ENCODE assay signal across 23 cellular contexts in the genomic region with DNA sequence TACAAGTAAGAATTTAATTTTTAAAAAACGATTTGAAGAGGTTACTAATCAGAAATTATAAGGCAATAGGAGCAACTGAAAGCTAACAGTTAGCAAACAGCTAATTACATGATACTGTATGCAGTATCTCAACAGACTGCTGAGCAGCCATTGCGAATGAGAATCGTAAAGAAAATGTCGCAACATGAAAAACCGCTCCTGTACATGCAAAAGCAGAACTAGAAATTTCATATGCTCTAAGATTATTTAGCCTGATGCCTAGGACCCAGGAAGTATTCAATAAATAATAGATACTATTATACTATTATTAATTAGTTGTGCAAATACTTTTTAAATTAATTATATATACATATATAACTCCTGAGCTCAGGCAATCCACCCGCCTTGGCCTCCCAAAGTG.
"Had no signal": no experiment of that assay in that cellular context is flagged by ENCODE, and none has a peak within 500 bp of the region (broad histone marks: within the 10 kb centered on the region; RNA-seq: fewer than 3 reads in every experiment).

No MANE protein-coding gene starts in this region.

- H3K27ac Mint-ChIP-seq: activated CD4-positive, alpha-beta T cell treated with anti-CD3 and anti-CD28 coated beads, Interleukin-2, amount 10 ng/mL, durations not matched to agents 7 days and 5 days; activated naive CD4-positive, alpha-beta T cell treated with anti-CD3 and anti-CD28 coated beads, Interleukin-2, amount 50 U/mL, for 24 hours; mesothelial cell of epicardium; natural killer cell treated with Interleukin-12 subunit alpha and Interleukin-12 subunit beta and Interleukin-15 and Interleukin-18, amount 100 ng/mL, for 72 hours; stimulated activated memory B cell treated with anti-CD40 and anti-IgM and Interleukin-4, amounts not matched to agents 10 μg/mL and 1 μg/mL and 100 μg/mL, for 72 hours had no signal

- DNase-seq: activated CD4-positive, alpha-beta T cell treated with anti-CD3 and anti-CD28 coated beads, Interleukin-2, amount 10 ng/mL, durations not matched to agents 7 days and 5 days; activated CD8-positive, alpha-beta memory T cell treated with anti-CD3 and anti-CD28 coated beads, Interleukin-2, amount 50 U/mL, for 4 hours; activated effector memory CD4-positive, alpha-beta T cell treated with Interleukin-2 at 50 U/mL for 16 hours; activated T-cell treated with anti-CD3 and anti-CD28 coated beads, Interleukin-2, amount 50 U/mL, for 48 hours; adrenal gland; erythroblast; heart right ventricle; left lung; spleen; stimulated activated CD4-positive, alpha-beta T cell treated with anti-CD3 and anti-CD28 coated beads, Interleukin-4, amount 100 ng/mL, for 4 hours; T1000 had no signal

- H3K27me3 ChIP-seq: adrenal gland, breast epithelium, gastroesophageal sphincter, left lung, spleen, upper lobe of left lung had no signal

- H3K27me3 Mint-ChIP-seq: activated naive CD4-positive, alpha-beta T cell treated with anti-CD3 and anti-CD28 coated beads, Interleukin-2, amount 50 U/mL, for 24 hours; stimulated activated memory B cell treated with anti-CD40 and anti-IgM and Interleukin-4, amounts not matched to agents 10 μg/mL and 1 μg/mL and 100 μg/mL, for 72 hours had no signal

- H3K9me3 ChIP-seq: adrenal gland, breast epithelium, gastroesophageal sphincter, heart right ventricle, left lung, spleen, thoracic aorta, upper lobe of left lung had no signal

- H3K4me3 Mint-ChIP-seq: activated CD4-positive, alpha-beta T cell treated with anti-CD3 and anti-CD28 coated beads, Interleukin-2, amount 10 ng/mL, durations not matched to agents 7 days and 5 days; activated naive CD4-positive, alpha-beta T cell treated with anti-CD3 and anti-CD28 coated beads, Interleukin-2, amount 50 U/mL, for 24 hours; mesothelial cell of epicardium; natural killer cell treated with Interleukin-12 subunit alpha and Interleukin-12 subunit beta and Interleukin-15 and Interleukin-18, amount 100 ng/mL, for 72 hours; stimulated activated memory B cell treated with anti-CD40 and anti-IgM and Interleukin-4, amounts not matched to agents 10 μg/mL and 1 μg/mL and 100 μg/mL, for 72 hours had no signal

- H3K36me3 ChIP-seq: adrenal gland, breast epithelium, gastroesophageal sphincter, heart right ventricle, left lung, spleen, thoracic aorta, upper lobe of left lung had no signal

- FAIRE-seq: astrocyte, endometrium had no signal

- H3K4me3 ChIP-seq: adrenal gland, breast epithelium, coronary artery, gastroesophageal sphincter, heart right ventricle, left lung, spleen, thoracic aorta, upper lobe of left lung had no signal

- H3K4me1 ChIP-seq: breast epithelium, parathyroid adenoma had no signal

- H3K9me3 Mint-ChIP-seq: activated CD4-positive, alpha-beta T cell treated with anti-CD3 and anti-CD28 coated beads, Interleukin-2, amount 10 ng/mL, durations not matched to agents 7 days and 5 days; activated naive CD4-positive, alpha-beta T cell treated with anti-CD3 and anti-CD28 coated beads, Interleukin-2, amount 50 U/mL, for 24 hours; natural killer cell treated with Interleukin-12 subunit alpha and Interleukin-12 subunit beta and Interleukin-15 and Interleukin-18, amount 100 ng/mL, for 72 hours; stimulated activated memory B cell treated with anti-CD40 and anti-IgM and Interleukin-4, amounts not matched to agents 10 μg/mL and 1 μg/mL and 100 μg/mL, for 72 hours had no signal

- H3K27ac ChIP-seq: adrenal gland, breast epithelium, coronary artery, gastroesophageal sphincter, heart right ventricle, parathyroid adenoma, thoracic aorta, upper lobe of left lung had no signal

- H3K4me1 Mint-ChIP-seq: activated naive CD4-positive, alpha-beta T cell treated with anti-CD3 and anti-CD28 coated beads, Interleukin-2, amount 50 U/mL, for 24 hours; stimulated activated memory B cell treated with anti-CD40 and anti-IgM and Interleukin-4, amounts not matched to agents 10 μg/mL and 1 μg/mL and 100 μg/mL, for 72 hours had no signal

- H3K36me3 Mint-ChIP-seq: activated naive CD4-positive, alpha-beta T cell treated with anti-CD3 and anti-CD28 coated beads, Interleukin-2, amount 50 U/mL, for 24 hours; mesothelial cell of epicardium; natural killer cell treated with Interleukin-12 subunit alpha and Interleukin-12 subunit beta and Interleukin-15 and Interleukin-18, amount 100 ng/mL, for 72 hours; stimulated activated memory B cell treated with anti-CD40 and anti-IgM and Interleukin-4, amounts not matched to agents 10 μg/mL and 1 μg/mL and 100 μg/mL, for 72 hours had no signal
